8 cellular contexts compared by ENCODE assay signal in genomic region chr9:71769175-71770165, GRCh38. TPM values are rescaled to one million over a fixed set of nuclear protein-coding genes. Genes with fewer than 3 reads are reported as not detected.
A peak's percentile ranks its signal among the peaks of the same experiment; 100 is the strongest.
DNase-seq lines count a peak whose midpoint lies in the region; ATAC-seq and TF ChIP-seq lines count a peak whose summit lies in the region.

No MANE protein-coding gene starts in this region.

- H3K27me3 Mint-ChIP-seq in CD14-positive monocyte (ENCODE audit: low read depth in 3 of 3) (peaks cover 11 to 24% (median 12%) of the 10 kb centered on the region in 3 donors), progenitor cell of endocrine pancreas (peaks cover 14% of the 10 kb centered on the region)
- H3K27me3 Mint-ChIP-seq in activated naive CD8-positive, alpha-beta T cell treated with anti-CD3 and anti-CD28 coated beads for 36 hours = no peaks in the 10 kb centered on the region

- TF ChIP-seq CTCF in CD14-positive monocyte (IDR thresholded peaks at IDR 0.05) = peak; percentile 52
- peak; percentile 31 for TF ChIP-seq CTCF in progenitor cell of endocrine pancreas (IDR thresholded peaks at IDR 0.05; ENCODE audit: unreplicated experiment)
- TF ChIP-seq CTCF in vagina (IDR thresholded peaks at IDR 0.05) = peak in 1 of 3 experiments; percentile 21

- H3K9me3 ChIP-seq in SK-N-MC (ENCODE audit: low read depth, low read length) (no peaks in the 10 kb centered on the region), vagina (no peaks in the 10 kb centered on the region)

- peaks cover 39% of the 10 kb centered on the region for H3K4me1 ChIP-seq in vagina

- H3K4me3 Mint-ChIP-seq in CD14-positive monocyte = peak overlapping the region; percentile 86 to 92
- peak overlapping the region; percentile 87 for H3K4me3 Mint-ChIP-seq in activated naive CD8-positive, alpha-beta T cell treated with anti-CD3 and anti-CD28 coated beads for 36 hours
- peak overlapping the region; percentile 85 for H3K4me3 Mint-ChIP-seq in progenitor cell of endocrine pancreas (ENCODE audit: low read depth)

- H3K36me3 ChIP-seq in SK-N-MC (ENCODE audit: insufficient read depth, low read length) (no peaks in the 10 kb centered on the region), vagina (no peaks in the 10 kb centered on the region)

- no peak overlapping the region for H3K9ac ChIP-seq in SK-N-MC (ENCODE audit: insufficient read length)

- H3K9me3 Mint-ChIP-seq in CD14-positive monocyte (peaks cover 0 to 2% (median 0%) of the 10 kb centered on the region in 7 donors), progenitor cell of endocrine pancreas (ENCODE audit: low read depth) (no peaks in the 10 kb centered on the region)
- no peaks in the 10 kb centered on the region for H3K9me3 Mint-ChIP-seq in activated naive CD8-positive, alpha-beta T cell treated with anti-CD3 and anti-CD28 coated beads for 36 hours

- H3K27ac ChIP-seq in SK-N-MC = no peak overlapping the region
- peak overlapping the region; percentile 97 for H3K27ac ChIP-seq in vagina

- DNase-seq in CD14-positive monocyte (ENCODE audit: low spot score) (peak; percentile 58), SK-N-MC (ENCODE audit: low read depth, low spot score) (no peak), left ventricle myocardium superior (peak; percentile 92), progenitor cell of endocrine pancreas (ENCODE audit: low spot score, unreplicated experiment) (peak; percentile 45), vagina (ENCODE audit: extremely low spot score in 2 of 2) (no peak)
- DNase-seq in activated naive CD8-positive, alpha-beta T cell treated with anti-CD3 and anti-CD28 coated beads for 36 hours = peak; percentile 84

- H3K27ac Mint-ChIP-seq in CD14-positive monocyte (peak overlapping the region in 5 of 7 donors; percentile 46 to 82 (median 76)), progenitor cell of endocrine pancreas (peak overlapping the region; percentile 89)
- peak overlapping the region; percentile 88 for H3K27ac Mint-ChIP-seq in activated naive CD8-positive, alpha-beta T cell treated with anti-CD3 and anti-CD28 coated beads for 36 hours

- H3K4me1 Mint-ChIP-seq in CD14-positive monocyte (peaks cover 44% of the 10 kb centered on the region), progenitor cell of endocrine pancreas (ENCODE audit: low read depth) (peaks cover 26% of the 10 kb centered on the region)
- H3K4me1 Mint-ChIP-seq in activated naive CD8-positive, alpha-beta T cell treated with anti-CD3 and anti-CD28 coated beads for 36 hours = peaks cover 33% of the 10 kb centered on the region

- H3K4me3 ChIP-seq in SK-N-MC (peak overlapping the region; percentile 73), vagina (peak overlapping the region; percentile 72 to 91)

- ATAC-seq in GM19395 (IDR thresholded peaks at IDR 0.05; ENCODE audit: unreplicated experiment) (peak; percentile 41), HG03460 (IDR thresholded peaks at IDR 0.05; ENCODE audit: unreplicated experiment) (peak; percentile 45), left ventricle myocardium superior (peak; percentile 84)

- peaks cover 0 to 7% of the 10 kb centered on the region in 2 donors for H3K36me3 Mint-ChIP-seq in CD14-positive monocyte
- peaks cover 23% of the 10 kb centered on the region for H3K36me3 Mint-ChIP-seq in activated naive CD8-positive, alpha-beta T cell treated with anti-CD3 and anti-CD28 coated beads for 36 hours
- no peaks in the 10 kb centered on the region for H3K36me3 Mint-ChIP-seq in progenitor cell of endocrine pancreas (ENCODE audit: insufficient read depth)

- peak in 1 of 2 donors; percentile 4 for TF ChIP-seq POLR2A in vagina (IDR thresholded peaks at IDR 0.05)

- intact Hi-C loops in CD14-positive monocyte (cut with micrococcal nuclease) = loop anchor here (5.0 kb wide), 4 partner anchors 87 to 167 kb away; partner anchors contain the start of genes ABHD17B (in 1 of the 2) and C9orf85 (in 1 of the 2)
- intact Hi-C loops in left ventricle myocardium superior (cut with micrococcal nuclease) = no loop called here
- intact Hi-C loops in vagina (cut with DNase I) = loop anchor here (10.0 kb wide), 1 partner anchor 595 kb away; the partner anchor contains the start of gene ZFAND5

- no peaks in the 10 kb centered on the region for H3K27me3 ChIP-seq in vagina

RNA-seq across cellular contexts. Expression of gene CEMIP2, which starts 1.2 kb away (rescaled TPM):
- 10 to 100 TPM; 11.6 to 21.4 TPM for polyA plus RNA-seq in CD14-positive monocyte
- total RNA-seq in activated naive CD8-positive, alpha-beta T cell treated with anti-CD3 and anti-CD28 coated beads for 36 hours = 10 to 100 TPM; 69.0 to 71.2 TPM
- 8.7 TPM for total RNA-seq in left ventricle myocardium superior
- 56.7 and 65.1 TPM in 2 replicates for total RNA-seq in progenitor cell of endocrine pancreas
- total RNA-seq in vagina = 46.7 TPM

Comparison
In these comparisons a context has a peak if more than half of its experiments do, and no peak if none do; other contexts are left out.
1. DNase-seq: peak in CD14-positive monocyte (single experiment), activated naive CD8-positive, alpha-beta T cell treated with anti-CD3 and anti-CD28 coated beads for 36 hours (single experiment), left ventricle myocardium superior (single experiment) and progenitor cell of endocrine pancreas (single experiment); none in SK-N-MC (single experiment) and vagina (0 of 2).
2. Peak in every context shown above with its lines, with median percentiles within 50 percentile points of each other: H3K27ac Mint-ChIP-seq, H3K4me3 Mint-ChIP-seq and ATAC-seq.